Comparison of ENCODE assay signal across 9 cellular contexts in genomic region chr17:44417553-44417952, GRCh38. TPM values are rescaled to one million over a fixed set of nuclear protein-coding genes. Genes with fewer than 3 reads are reported as not detected.
DNase-seq lines count a peak whose midpoint lies in the region; ATAC-seq and TF ChIP-seq lines count a peak whose summit lies in the region.
"Had no signal": no experiment of that assay in that cellular context is flagged by ENCODE, and none has a peak within 500 bp of the region (broad histone marks: within the 10 kb centered on the region; RNA-seq: fewer than 3 reads in every experiment).

No MANE protein-coding gene starts in this region.

- no peak for TF ChIP-seq POLR2A in adrenal gland (IDR thresholded peaks at IDR 0.05)

- peak; percentile 78 for DNase-seq in AG10803 (ENCODE audit: low read depth)
- DNase-seq in adrenal gland: peak in 3 of 7 donors; percentile 45 to 56 (median 54)
- peak; percentile 89 for DNase-seq in kidney tubule cell (ENCODE audit: low spot score)
- DNase-seq in tibial artery: no peak
- DNase-seq: SIG-M5 had no signal

- H3K4me3 ChIP-seq in AG10803 (ENCODE audit: low read length) (no peak overlapping the region), adrenal gland (no peak overlapping the region), tibial artery (no peak overlapping the region)

- 64 to 73% (median 65%) methylated on average over 2 of the region's 2 CpGs for WGBS in adrenal gland, 4 donors

- peak; percentile 49 for ATAC-seq in GM21723 (IDR thresholded peaks at IDR 0.05; ENCODE audit: unreplicated experiment)
- no peak for ATAC-seq in GM21367 (IDR thresholded peaks at IDR 0.05; ENCODE audit: unreplicated experiment)
- no peak for ATAC-seq in HG03025 (IDR thresholded peaks at IDR 0.05; ENCODE audit: low FRiP score, unreplicated experiment)
- no peak for ATAC-seq in GM18519 (IDR thresholded peaks at IDR 0.05; ENCODE audit: low FRiP score, unreplicated experiment)

- H3K4me1 ChIP-seq in adrenal gland (replicated peaks in 1 of 2) (peaks cover 4 to 14% of the 10 kb centered on the region in 2 donors), tibial artery (no peaks in the 10 kb centered on the region)

- H3K36me3 ChIP-seq in adrenal gland (replicated peaks in 1 of 2): peaks cover 0 to 23% of the 10 kb centered on the region in 2 donors
- peaks cover 29 to 66% (median 51%) of the 10 kb centered on the region in 3 donors for H3K36me3 ChIP-seq in tibial artery

- intact Hi-C loops in adrenal gland (cut with DNase I) (no loop called here), tibial artery (cut with DNase I; ENCODE audit: low total_unique reads) (no loop called here)

- TF ChIP-seq CTCF in AG10803 (conservative IDR thresholded peaks at IDR 0.05; ENCODE audit: low read length) (no peak), adrenal gland (IDR thresholded peaks at IDR 0.05) (no peak), tibial artery (IDR thresholded peaks at IDR 0.05) (no peak)

- H3K27me3 ChIP-seq in adrenal gland (no peaks in the 10 kb centered on the region), tibial artery (no peaks in the 10 kb centered on the region)

- H3K9me3 ChIP-seq in adrenal gland (replicated peaks in 1 of 3) (no peaks in the 10 kb centered on the region), tibial artery (no peaks in the 10 kb centered on the region)

- H3K27ac ChIP-seq in adrenal gland (peak overlapping the region in 3 of 5 donors; percentile 1 to 46 (median 33)), tibial artery (no peak overlapping the region)

RNA-seq across cellular contexts. Expression of gene ITGA2B, which starts 28.1 kb away (rescaled TPM):
- total RNA-seq in adrenal gland: 1 to 10 TPM in 2 of 8 donors, under 1 TPM in 5, not detected in 1; 0.06 to 1.8 (median 0.69) TPM
- 1 to 10 TPM in 1 of 3 donors, under 1 TPM in 2; 0.07 to 1.7 (median 0.88) TPM for polyA plus RNA-seq in adrenal gland

RNA-seq across cellular contexts. Expression of gene FAM171A2, which starts 53.9 kb away (rescaled TPM):
- total RNA-seq in adrenal gland: 1 to 10 TPM in 6 of 8 donors, under 1 TPM in 2; 0.79 to 5.4 (median 2.4) TPM
- 1 to 10 TPM in 1 of 3 donors, under 1 TPM in 2; 0.13 to 2.7 (median 0.54) TPM for polyA plus RNA-seq in adrenal gland

Comparison
In these comparisons a context has a peak if more than half of its experiments do, and no peak if none do; other contexts are left out.
1. DNase-seq: peak in AG10803 (single experiment) and kidney tubule cell (single experiment); none in tibial artery (0 of 2).
2. H3K27ac ChIP-seq: peak in adrenal gland (3 of 5); none in tibial artery (0 of 2).